ENCODE assay signal across 8 cellular contexts in genomic region chr17:7238418-7239090, GRCh38. TPM values are rescaled to one million over a fixed set of nuclear protein-coding genes. Genes with fewer than 3 reads are reported as not detected.
A peak's percentile ranks its signal among the peaks of the same experiment; 100 is the strongest.
DNase-seq lines count a peak whose midpoint lies in the region; ATAC-seq and TF ChIP-seq lines count a peak whose summit lies in the region.

No MANE protein-coding gene starts in this region.

- no peaks in the 10 kb centered on the region for H3K27me3 ChIP-seq in osteoblast (ENCODE audit: insufficient read depth, low read length)

- peaks cover 61% of the 10 kb centered on the region for H3K4me1 Mint-ChIP-seq in activated CD4-positive, alpha-beta T cell treated with anti-CD3 and anti-CD28 coated beads for 36 hours
- H3K4me1 Mint-ChIP-seq in activated CD4-positive, alpha-beta memory T cell treated with anti-CD3 and anti-CD28 coated beads, Interleukin-2, amount 10 ng/mL, durations not matched to agents 7 days and 5 days, result peaks cover 71% of the 10 kb centered on the region

- ATAC-seq in activated CD4-positive, alpha-beta T cell treated with anti-CD3 and anti-CD28 coated beads for 36 hours, result no peak
- no peak for ATAC-seq in HG02840 (IDR thresholded peaks at IDR 0.05; ENCODE audit: low FRiP score, unreplicated experiment)

- H3K27me3 Mint-ChIP-seq in activated CD4-positive, alpha-beta T cell treated with anti-CD3 and anti-CD28 coated beads for 36 hours, result no peaks in the 10 kb centered on the region
- no peaks in the 10 kb centered on the region for H3K27me3 Mint-ChIP-seq in activated CD4-positive, alpha-beta memory T cell treated with anti-CD3 and anti-CD28 coated beads, Interleukin-2, amount 10 ng/mL, durations not matched to agents 7 days and 5 days

- peak; percentile 49 for DNase-seq in activated CD4-positive, alpha-beta T cell treated with anti-CD3 and anti-CD28 coated beads for 36 hours
- DNase-seq in activated CD4-positive, alpha-beta T cell treated with anti-CD3 and anti-CD28 coated beads for 1 hour, result no peak
- DNase-seq in activated CD4-positive, alpha-beta memory T cell treated with anti-CD3 and anti-CD28 coated beads, Interleukin-2, amount 10 ng/mL, durations not matched to agents 7 days and 5 days, result no peak
- DNase-seq in fibroblast of gingiva (ENCODE audit: low read depth) (peak; percentile 40), osteoblast (ENCODE audit: insufficient read length, low spot score, missing footprints) (peak; percentile 89), NCI-H2196 (lab: John Stamatoyannopoulos, UW; ENCODE audit: unreplicated experiment) (no peak)
- DNase-seq in effector CD8-positive, alpha-beta T cell (lab: John Stamatoyannopoulos, UW), result no peak

- peak overlapping the region; percentile 97 for H3K4me3 Mint-ChIP-seq in activated CD4-positive, alpha-beta T cell treated with anti-CD3 and anti-CD28 coated beads for 36 hours
- peak overlapping the region; percentile 87 for H3K4me3 Mint-ChIP-seq in activated CD4-positive, alpha-beta memory T cell treated with anti-CD3 and anti-CD28 coated beads, Interleukin-2, amount 10 ng/mL, durations not matched to agents 7 days and 5 days

- peaks cover 46% of the 10 kb centered on the region for H3K4me1 ChIP-seq in osteoblast (ENCODE audit: insufficient read depth, low read length)

- TF ChIP-seq CTCF in osteoblast (IDR thresholded peaks at IDR 0.05; ENCODE audit: extremely low read depth, low read depth, low read length), result no peak

- peaks cover 42% of the 10 kb centered on the region for H3K36me3 ChIP-seq in osteoblast (ENCODE audit: insufficient read depth, low read length)

- no peaks in the 10 kb centered on the region for H3K9me3 ChIP-seq in osteoblast (ENCODE audit: low read depth, low read length)

- CTCF ChIA-PET in activated CD4-positive, alpha-beta T cell treated with anti-CD3 and anti-CD28 coated beads for 36 hours (lab: Charles Lee), result interaction anchor here (0.7 to 1.2 kb wide), 2 partner anchors 15 to 18 kb away, joined by 3 read pairs; no protein-coding TSS in a partner anchor
- CTCF ChIA-PET in activated CD4-positive, alpha-beta memory T cell treated with anti-CD3 and anti-CD28 coated beads, Interleukin-2, amount 10 ng/mL, durations not matched to agents 7 days and 5 days (lab: Charles Lee), result interaction anchor here (0.6 to 6.6 kb wide), 3 partner anchors 18 to 482 kb away, joined by 3 to 44 read pairs (median 3); partner anchors contain the start of genes ACADVL and DLG4

- H3K9me3 Mint-ChIP-seq in activated CD4-positive, alpha-beta T cell treated with anti-CD3 and anti-CD28 coated beads for 36 hours (ENCODE audit: low read depth), result no peaks in the 10 kb centered on the region
- no peaks in the 10 kb centered on the region for H3K9me3 Mint-ChIP-seq in activated CD4-positive, alpha-beta memory T cell treated with anti-CD3 and anti-CD28 coated beads, Interleukin-2, amount 10 ng/mL, durations not matched to agents 7 days and 5 days

- peaks cover 41% of the 10 kb centered on the region for H3K36me3 Mint-ChIP-seq in activated CD4-positive, alpha-beta T cell treated with anti-CD3 and anti-CD28 coated beads for 36 hours (ENCODE audit: low read depth)
- H3K36me3 Mint-ChIP-seq in activated CD4-positive, alpha-beta memory T cell treated with anti-CD3 and anti-CD28 coated beads, Interleukin-2, amount 10 ng/mL, durations not matched to agents 7 days and 5 days (ENCODE audit: low read depth), result peaks cover 68% of the 10 kb centered on the region

- POLR2A ChIA-PET in activated CD4-positive, alpha-beta T cell treated with anti-CD3 and anti-CD28 coated beads for 36 hours (lab: Charles Lee), result interaction anchor here (1.0 to 1.2 kb wide), 2 partner anchors 70 to 203 kb away, joined by 3 read pairs; partner anchors contain the start of gene SLC16A13
- POLR2A ChIA-PET in activated CD4-positive, alpha-beta memory T cell treated with anti-CD3 and anti-CD28 coated beads, Interleukin-2, amount 10 ng/mL, durations not matched to agents 7 days and 5 days (lab: Charles Lee), result interaction anchor here (1.0 to 9.1 kb wide), 8 partner anchors 12 to 448 kb away, joined by 4 to 100 read pairs (median 7); partner anchors contain the start of genes ACADVL, ACAP1, CTDNEP1 and DLG4

- H3K27ac ChIP-seq in osteoblast (ENCODE audit: low read depth, low read length), result peak overlapping the region; percentile 75

- peaks cover 81% of the 10 kb centered on the region for H3K79me2 ChIP-seq in osteoblast (ENCODE audit: insufficient read depth, low read length)

- H4K20me1 ChIP-seq in osteoblast (ENCODE audit: insufficient read depth, low read length), result peaks cover 34% of the 10 kb centered on the region

- H3K27ac Mint-ChIP-seq in activated CD4-positive, alpha-beta T cell treated with anti-CD3 and anti-CD28 coated beads for 36 hours, result peak overlapping the region; percentile 93
- peak overlapping the region; percentile 92 for H3K27ac Mint-ChIP-seq in activated CD4-positive, alpha-beta memory T cell treated with anti-CD3 and anti-CD28 coated beads, Interleukin-2, amount 10 ng/mL, durations not matched to agents 7 days and 5 days

- intact Hi-C loops in activated CD4-positive, alpha-beta T cell treated with anti-CD3 and anti-CD28 coated beads for 36 hours (cut with DNase I, micrococcal nuclease), result loop anchor here (1.0 to 5.0 kb wide), 16 partner anchors 14 to 1752 kb away; partner anchors contain the start of genes CTC1 (in 1 of the 2), DERL2 (in 1 of the 2), EIF5A (in 1 of the 2) and ELP5 (in 1 of the 2)

- H3K4me3 ChIP-seq in osteoblast (ENCODE audit: insufficient read depth, low read length), result peak overlapping the region; percentile 96

- no peak overlapping the region for H2AFZ ChIP-seq in osteoblast (ENCODE audit: low read length)

- H3K4me2 ChIP-seq in osteoblast (ENCODE audit: insufficient read depth, low read length), result peak overlapping the region; percentile 69

RNA-seq across cellular contexts. Expression of gene PHF23, which starts 0.7 kb away (rescaled TPM):
- 10 to 100 TPM; 23.6 to 35.2 TPM for total RNA-seq in activated CD4-positive, alpha-beta T cell treated with anti-CD3 and anti-CD28 coated beads for 36 hours
- 10 to 100 TPM; 45.9 to 53.1 TPM for total RNA-seq in activated CD4-positive, alpha-beta memory T cell treated with anti-CD3 and anti-CD28 coated beads, Interleukin-2, amount 10 ng/mL, durations not matched to agents 7 days and 5 days
- 53.2 and 55.4 TPM in 2 replicates for total RNA-seq in osteoblast

RNA-seq across cellular contexts. Expression of gene GABARAP, which starts 3.7 kb away (rescaled TPM):
- total RNA-seq in activated CD4-positive, alpha-beta T cell treated with anti-CD3 and anti-CD28 coated beads for 36 hours, result 100 to 1,000 TPM; 123 to 162 TPM
- 100 to 1,000 TPM; 303 to 313 TPM for total RNA-seq in activated CD4-positive, alpha-beta memory T cell treated with anti-CD3 and anti-CD28 coated beads, Interleukin-2, amount 10 ng/mL, durations not matched to agents 7 days and 5 days
- 396 and 422 TPM in 2 replicates for total RNA-seq in osteoblast

RNA-seq across cellular contexts. Expression of gene DVL2, which starts 4.2 kb away (rescaled TPM):
- 10 to 100 TPM; 49.1 to 53.3 TPM for total RNA-seq in activated CD4-positive, alpha-beta T cell treated with anti-CD3 and anti-CD28 coated beads for 36 hours
- 10 to 100 TPM; 47.2 to 49.1 TPM for total RNA-seq in activated CD4-positive, alpha-beta memory T cell treated with anti-CD3 and anti-CD28 coated beads, Interleukin-2, amount 10 ng/mL, durations not matched to agents 7 days and 5 days
- 106 and 123 TPM in 2 replicates for total RNA-seq in osteoblast

RNA-seq across cellular contexts. Expression of gene CTDNEP1, which starts 13.0 kb away (rescaled TPM):
- total RNA-seq in activated CD4-positive, alpha-beta T cell treated with anti-CD3 and anti-CD28 coated beads for 36 hours, result 100 to 1,000 TPM; 158 to 203 TPM
- total RNA-seq in activated CD4-positive, alpha-beta memory T cell treated with anti-CD3 and anti-CD28 coated beads, Interleukin-2, amount 10 ng/mL, durations not matched to agents 7 days and 5 days, result 100 to 1,000 TPM; 170 to 175 TPM
- total RNA-seq in osteoblast, result 29.8 and 31.8 TPM in 2 replicates

RNA-seq across cellular contexts. Expression of gene ELP5, which starts 13.5 kb away (rescaled TPM):
- 10 to 100 TPM; 58.1 to 62.3 TPM for total RNA-seq in activated CD4-positive, alpha-beta T cell treated with anti-CD3 and anti-CD28 coated beads for 36 hours
- total RNA-seq in activated CD4-positive, alpha-beta memory T cell treated with anti-CD3 and anti-CD28 coated beads, Interleukin-2, amount 10 ng/mL, durations not matched to agents 7 days and 5 days, result 10 to 100 TPM; 40.4 to 42.1 TPM
- total RNA-seq in osteoblast, result 21.7 and 26.2 TPM in 2 replicates

Comparison
In these comparisons a context has a peak if more than half of its experiments do, and no peak if none do; other contexts are left out.
1. DNase-seq: peak in activated CD4-positive, alpha-beta T cell treated with anti-CD3 and anti-CD28 coated beads for 36 hours (single experiment), fibroblast of gingiva (single experiment) and osteoblast (single experiment); none in activated CD4-positive, alpha-beta T cell treated with anti-CD3 and anti-CD28 coated beads for 1 hour (single experiment), activated CD4-positive, alpha-beta memory T cell treated with anti-CD3 and anti-CD28 coated beads, Interleukin-2, amount 10 ng/mL, durations not matched to agents 7 days and 5 days (single experiment), effector CD8-positive, alpha-beta T cell (single experiment) and NCI-H2196 (single experiment).